ENCODE assay signal across 17 cellular contexts in the genomic region with DNA sequence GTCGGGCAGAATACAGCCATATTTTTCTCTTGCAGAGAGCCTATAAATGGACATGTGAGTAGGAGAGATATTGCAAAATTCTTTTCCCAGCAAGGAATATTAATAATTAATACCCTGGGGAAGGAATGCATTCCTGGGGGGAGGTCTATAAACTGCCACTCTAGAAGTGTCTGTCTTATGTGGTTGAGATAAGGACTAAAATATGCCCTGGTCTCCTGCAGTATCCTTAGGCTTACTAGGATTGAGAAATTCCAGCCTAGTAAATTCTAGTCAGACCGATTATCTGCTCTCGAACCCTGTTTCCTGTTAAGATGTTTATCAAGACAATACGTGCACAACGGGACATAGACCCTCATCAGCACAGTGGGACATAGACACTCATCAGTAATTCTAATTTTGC.
DNase-seq lines count a peak whose midpoint lies in the region; ATAC-seq and TF ChIP-seq lines count a peak whose summit lies in the region.
"Had no signal": no experiment of that assay in that cellular context is flagged by ENCODE, and none has a peak within 500 bp of the region (broad histone marks: within the 10 kb centered on the region; RNA-seq: fewer than 3 reads in every experiment).

No MANE protein-coding gene starts in this region.

- no peak overlapping the region for H3K4me3 Mint-ChIP-seq in H9
- H3K4me3 Mint-ChIP-seq: CD4-positive, alpha-beta T cell had no signal

- no peaks in the 10 kb centered on the region for H3K36me3 ChIP-seq in HEK293 (ENCODE audit: control insufficient read depth in 2 of 2, insufficient read depth in 1 of 2, low read length in 2 of 2)
- H3K36me3 ChIP-seq in OCI-LY7 (ENCODE audit: insufficient read depth, low read length): no peaks in the 10 kb centered on the region
- no peaks in the 10 kb centered on the region for H3K36me3 ChIP-seq in iPS DF 6.9 (ENCODE audit: control insufficient read depth, insufficient read depth, low read length)

- peaks cover 9 to 26% (median 12%) of the 10 kb centered on the region in 3 experiments for H3K36me3 Mint-ChIP-seq in H9 (ENCODE audit: insufficient read depth in 1 of 3, low read depth in 3 of 3)

- H3K4me3 ChIP-seq in HEK293 (ENCODE audit: low read depth, low read length) (no peak overlapping the region), OCI-LY7 (ENCODE audit: low read depth, low read length, poor library complexity, severe bottlenecking) (no peak overlapping the region), iPS DF 6.9 (ENCODE audit: low read length) (no peak overlapping the region)
- H3K4me3 ChIP-seq: GM23248, K562 had no signal

- H3K79me1 ChIP-seq in H9 (ENCODE audit: insufficient read depth, low read depth, low read length, poor library complexity, severe bottlenecking): no peaks in the 10 kb centered on the region

- H2BK15ac ChIP-seq in H9 (ENCODE audit: low read depth, low read length): no peak overlapping the region

- no peaks in the 10 kb centered on the region for H3K79me2 ChIP-seq in OCI-LY7 (ENCODE audit: insufficient read depth, low read depth, low read length)
- H3K79me2 ChIP-seq in H9 (ENCODE audit: insufficient read depth, low read length): no peaks in the 10 kb centered on the region

- H2BK120ac ChIP-seq in H9 (ENCODE audit: low read depth, low read length, poor library complexity, severe bottlenecking): no peak overlapping the region

- H3K27me3 ChIP-seq in iPS DF 6.9 (ENCODE audit: control insufficient read depth, insufficient read depth, low read length) (no peaks in the 10 kb centered on the region), H9 (ENCODE audit: insufficient read depth, low read length) (no peaks in the 10 kb centered on the region)

- H3K14ac ChIP-seq in H9 (ENCODE audit: insufficient read depth, low read length): no peak overlapping the region

- no peak overlapping the region for H2AK5ac ChIP-seq in H9 (ENCODE audit: insufficient read length, low read length)

- H3K27ac ChIP-seq in HEK293 (ENCODE audit: extremely low read depth, low read depth, low read length) (no peak overlapping the region), OCI-LY7 (ENCODE audit: low read depth, low read length, poor library complexity, severe bottlenecking) (no peak overlapping the region), iPS DF 6.9 (ENCODE audit: low read length) (no peak overlapping the region), H9 (ENCODE audit: insufficient read length, low read depth, low read length) (no peak overlapping the region)
- H3K27ac ChIP-seq: C4-2B, GM23248 had no signal

- ATAC-seq in GM18909 (IDR thresholded peaks at IDR 0.05; ENCODE audit: poor library complexity, unreplicated experiment): no peak
- ATAC-seq: K562 had no signal

- no peaks in the 10 kb centered on the region for H3K23me2 ChIP-seq in H9 (ENCODE audit: insufficient read length, low read depth, low read length, poor library complexity, severe bottlenecking)

- CTCF ChIA-PET in HEK293 (lab: Yijun Ruan, JAX) (no interaction called here), OCI-LY7 (lab: Charles Lee; ENCODE audit: unreplicated experiment) (no interaction called here)

- intact Hi-C loops in OCI-LY7 (cut with micrococcal nuclease; ENCODE audit: unreplicated experiment): no loop called here

- H3K9me2 ChIP-seq in OCI-LY7 (ENCODE audit: insufficient read depth, low read length): no peaks in the 10 kb centered on the region

- H4K5ac ChIP-seq in H9 (ENCODE audit: insufficient read length, low read depth, low read length): no peak overlapping the region

- WGBS in iPS DF 6.9 (ENCODE audit: insufficient coverage, insufficient read length): no CpG with 5 or more reads among the region's 5 CpGs
- WGBS in H9 (ENCODE audit: extremely low coverage, insufficient read length, low lambda C conversion rate): no CpG with 5 or more reads among the region's 5 CpGs

- H4K20me1 ChIP-seq in OCI-LY7 (ENCODE audit: insufficient read depth, low read length) (no peaks in the 10 kb centered on the region), H9 (ENCODE audit: control insufficient read depth, insufficient read depth, insufficient read length) (no peaks in the 10 kb centered on the region)

- no peak overlapping the region for H4K8ac ChIP-seq in H9 (replicated peaks; ENCODE audit: insufficient read length, low read depth, low read length)

- peaks cover 22 to 29% of the 10 kb centered on the region in 2 experiments for H3K9me3 Mint-ChIP-seq in H9

- POLR2A ChIA-PET in HEK293 (lab: Yijun Ruan, JAX): no interaction called here
- POLR2A ChIA-PET in OCI-LY7 (lab: Charles Lee): no interaction called here

- H2AFZ ChIP-seq in OCI-LY7 (ENCODE audit: low read length) (no peak overlapping the region), H9 (ENCODE audit: low read length) (no peak overlapping the region)
- H2AFZ ChIP-seq: GM23248 had no signal

- no peak overlapping the region for H4K91ac ChIP-seq in H9 (ENCODE audit: insufficient read length, low read depth, low read length)

- no peak overlapping the region for H3K18ac ChIP-seq in H9 (ENCODE audit: insufficient read length, low read depth, low read length)

- H3K9ac ChIP-seq in H9 (ENCODE audit: extremely low read depth, insufficient read length, low read length): no peak overlapping the region
- H3K9ac ChIP-seq: GM23248 had no signal

- no peaks in the 10 kb centered on the region; the same call in 1 of the 2 replicates for H3K27me3 Mint-ChIP-seq in H9 (ENCODE audit: low read depth)
- H3K27me3 Mint-ChIP-seq: CD4-positive, alpha-beta T cell had no signal

- H3K4ac ChIP-seq in H9 (ENCODE audit: low read depth, low read length): no peak overlapping the region

- no peak overlapping the region for H3K56ac ChIP-seq in H9 (ENCODE audit: insufficient read length, low read depth, low read length)

- TF ChIP-seq CTCF in HEK293 (tag by site-specific recombination; IDR thresholded peaks at IDR 0.05) (no peak), OCI-LY7 (conservative IDR thresholded peaks at IDR 0.05; ENCODE audit: low read length) (no peak), H9 (conservative IDR thresholded peaks at IDR 0.05) (no peak)

- no peak overlapping the region for H2BK5ac ChIP-seq in H9 (ENCODE audit: insufficient read length, low read length)

- no peak overlapping the region for H3K27ac Mint-ChIP-seq in H9
- H3K27ac Mint-ChIP-seq: CD4-positive, alpha-beta T cell had no signal

- H2BK20ac ChIP-seq in H9 (ENCODE audit: low read depth, low read length, poor library complexity, severe bottlenecking): no peak overlapping the region

- no peaks in the 10 kb centered on the region for H3K4me1 ChIP-seq in HEK293 (ENCODE audit: control insufficient read depth, insufficient read depth, low read length)
- no peaks in the 10 kb centered on the region for H3K4me1 ChIP-seq in OCI-LY7 (ENCODE audit: insufficient read depth, low read length, poor library complexity, severe bottlenecking)
- H3K4me1 ChIP-seq in iPS DF 6.9 (ENCODE audit: control insufficient read depth, insufficient read depth, low read length): no peaks in the 10 kb centered on the region
- H3K4me1 ChIP-seq in H9 (ENCODE audit: insufficient read depth, low read length): no peaks in the 10 kb centered on the region
- H3K4me1 ChIP-seq: Caco-2 had no signal

- DNase-seq in OCI-LY7 (ENCODE audit: low spot score): peak; percentile 4
- peak; percentile 0 for DNase-seq in iPS DF 6.9 (ENCODE audit: low read depth, low spot score)
- no peak for DNase-seq in T-helper 9 cell
- DNase-seq in NCI-H526 treated with DMSO at 0.1 percent for 48 hours (lab: John Stamatoyannopoulos, UW): no peak
- no peak for DNase-seq in H9
- DNase-seq: AML-193; Caco-2; CD4-positive, alpha-beta T cell; DMS79 treated with DMSO at 0.1 percent for 48 hours; GF-D8; GM23248; HCEC 1CT; IMR-90 had no signal

- H2BK12ac ChIP-seq in H9 (ENCODE audit: insufficient read length, low read depth, low read length): no peak overlapping the region

- H3K9me3 ChIP-seq in HEK293 (ENCODE audit: control insufficient read depth, insufficient read depth, low read depth, low read length) (no peaks in the 10 kb centered on the region), OCI-LY7 (ENCODE audit: low read length) (no peaks in the 10 kb centered on the region), iPS DF 6.9 (ENCODE audit: control insufficient read depth, insufficient read depth, low read length) (no peaks in the 10 kb centered on the region), H9 (ENCODE audit: control insufficient read depth, low read depth, low read length) (no peaks in the 10 kb centered on the region)
- H3K9me3 ChIP-seq: Caco-2 had no signal

- H3K4me1 Mint-ChIP-seq in H9: no peaks in the 10 kb centered on the region

- H3K4me2 ChIP-seq in OCI-LY7 (ENCODE audit: low read length) (no peak overlapping the region), H9 (ENCODE audit: insufficient read depth, insufficient read length, low read length) (no peak overlapping the region)

- no peak overlapping the region for H3T11ph ChIP-seq in H9 (ENCODE audit: low read length)

- BruUV-seq in OCI-LY7 (replicated peaks; lab: Mats Ljungman, UMichigan): no TSS peak

- no peak overlapping the region for H3K23ac ChIP-seq in H9 (ENCODE audit: insufficient read length, low read depth, low read length)

TF ChIP-seq in HEK293, 187 proteins besides CTCF, POLR2A, EP300 and RAD21:
- peak; percentile 78 for TF ChIP-seq SETDB1 (IDR thresholded peaks at IDR 0.05; ENCODE audit: insufficient read length, low read length)
- TF ChIP-seq ZIC2 (tag by site-specific recombination; IDR thresholded peaks at IDR 0.05): no peak

Comparison
In these comparisons a context has a peak if more than half of its experiments do, and no peak if none do; other contexts are left out.
1. DNase-seq: peak in OCI-LY7 (single experiment) and iPS DF 6.9 (single experiment); none in T-helper 9 cell (single experiment), NCI-H526 treated with DMSO at 0.1 percent for 48 hours (single experiment) and H9 (single experiment).